In the genomic region with DNA sequence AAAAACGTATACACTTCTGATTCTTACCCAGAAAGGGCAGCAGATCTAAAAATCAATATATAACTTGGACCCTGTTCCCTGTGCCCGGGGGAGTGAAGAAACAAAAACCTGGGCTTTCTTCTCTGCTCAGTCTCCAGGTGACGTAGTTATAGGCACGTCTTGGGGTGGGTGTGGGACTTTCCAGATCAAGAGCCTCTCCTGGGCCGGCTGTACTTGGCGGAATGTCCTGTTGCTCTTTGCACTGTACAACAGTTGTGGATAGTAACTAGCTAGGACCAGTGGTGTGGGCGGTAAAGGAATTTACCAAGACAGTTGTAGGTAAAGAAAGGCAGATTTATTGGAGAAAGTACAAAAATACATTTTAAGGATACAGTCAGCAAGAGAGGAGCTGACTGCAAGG, we compare ENCODE assay signal across 24 cellular contexts. TPM values are rescaled to one million over a fixed set of nuclear protein-coding genes. Genes with fewer than 3 reads are reported as not detected.
DNase-seq lines count a peak whose midpoint lies in the region; ATAC-seq, FAIRE-seq and TF ChIP-seq lines count a peak whose summit lies in the region.
"Had no signal": no experiment of that assay in that cellular context is flagged by ENCODE, and none has a peak within 500 bp of the region (broad histone marks: within the 10 kb centered on the region; RNA-seq: fewer than 3 reads in every experiment).

No MANE protein-coding gene starts in this region.

- H3K36me3 ChIP-seq in bronchial epithelial cell (ENCODE audit: control insufficient read depth, insufficient read depth, low read length) (no peaks in the 10 kb centered on the region), mucosa of descending colon (ENCODE audit: low read depth) (no peaks in the 10 kb centered on the region)
- H3K36me3 ChIP-seq: SJSA1 had no signal

- H3K4me1 ChIP-seq in mucosa of descending colon (ENCODE audit: low read depth) = no peaks in the 10 kb centered on the region
- H3K4me1 ChIP-seq: A549, Caco-2, SJSA1 had no signal

- TF ChIP-seq CTCF in GM12865 (IDR thresholded peaks at IDR 0.05; ENCODE audit: insufficient read depth, low read depth, low read length, missing control alignments) = no peak
- no peak for TF ChIP-seq CTCF in bronchial epithelial cell (IDR thresholded peaks at IDR 0.05; ENCODE audit: insufficient read depth, low read length, severe bottlenecking)
- TF ChIP-seq CTCF in mucosa of descending colon (IDR thresholded peaks at IDR 0.05) = no peak

- peak; percentile 15 for DNase-seq in GM12865 (ENCODE audit: low read depth)
- DNase-seq in bronchial epithelial cell (ENCODE audit: low read depth) = peak; percentile 44
- no peak for DNase-seq in mucosa of descending colon
- DNase-seq in islet precursor cell = no peak
- DNase-seq in NCI-H2171 (lab: John Stamatoyannopoulos, UW) = no peak
- DNase-seq: activated CD4-positive, alpha-beta T cell treated with anti-CD3 and anti-CD28 coated beads, Interleukin-2, amount 10 ng/mL, durations not matched to agents 24 days and 14 days; activated naive CD4-positive, alpha-beta T cell treated with anti-CD3 and anti-CD28 coated beads, Interleukin-2, amount 50 U/mL, for 16 hours; activated T-cell treated with anti-CD3 and anti-CD28 coated beads, Interleukin-2, amount 50 U/mL, for 72 hours; aorta; DND-41; hippocampal formation; mesenchymal stem cell; naive B cell; NCI-H1105 treated with DMSO at 0.1 percent for 48 hours; NCI-H510A had no signal

- H3K4me3 ChIP-seq in GM12865 (ENCODE audit: low read depth, low read length) = no peak overlapping the region
- no peak overlapping the region for H3K4me3 ChIP-seq in bronchial epithelial cell (ENCODE audit: low read depth, low read length)
- H3K4me3 ChIP-seq in mucosa of descending colon = no peak overlapping the region
- H3K4me3 ChIP-seq: A549, SJSA1 had no signal

- H3K27me3 ChIP-seq in bronchial epithelial cell (ENCODE audit: control insufficient read depth, insufficient read depth, low read length) = no peaks in the 10 kb centered on the region
- H3K27me3 ChIP-seq: SJSA1 had no signal

- intact Hi-C loops in mucosa of descending colon (cut with DNase I, micrococcal nuclease) = no loop called here

- H3K9me3 ChIP-seq in mucosa of descending colon = no peaks in the 10 kb centered on the region
- H3K9me3 ChIP-seq: A549, Caco-2, SJSA1 had no signal

- ATAC-seq in GM21717 (IDR thresholded peaks at IDR 0.05; ENCODE audit: unreplicated experiment) (peak; percentile 77), mucosa of descending colon (peak; percentile 72), HG02623 (IDR thresholded peaks at IDR 0.05; ENCODE audit: unreplicated experiment) (no peak), HG03196 (IDR thresholded peaks at IDR 0.05; ENCODE audit: unreplicated experiment) (no peak)
- ATAC-seq: A549; activated T-cell treated with anti-CD3 and anti-CD28 coated beads, Interleukin-2, amount 50 U/mL, for 72 hours; sciatic nerve had no signal

- no peak for FAIRE-seq in bronchial epithelial cell (lab: Jason Lieb, UNC)
- FAIRE-seq: A549, RCC 7860, urothelium cell line had no signal

RNA-seq across cellular contexts. Expression of gene STEAP4, which starts 40.4 kb away (rescaled TPM):
- total RNA-seq in bronchial epithelial cell = 3.5 and 3.9 TPM in 2 replicates
- 10 to 100 TPM in 1 of 3 donors, 1 to 10 TPM in 2; 2.1 to 42.2 (median 9.1) TPM for total RNA-seq in mucosa of descending colon
- total RNA-seq: activated T-cell treated with anti-CD3 and anti-CD28 coated beads, Interleukin-2, amount 50 U/mL, for 72 hours; Caco-2; SJSA1 had no signal

Comparison
In these comparisons a context has a peak if more than half of its experiments do, and no peak if none do; other contexts are left out.
1. DNase-seq: peak in GM12865 (single experiment) and bronchial epithelial cell (single experiment); none in mucosa of descending colon (0 of 3), islet precursor cell (single experiment) and NCI-H2171 (single experiment).
2. ATAC-seq: peak in GM21717 (single experiment) and mucosa of descending colon (single experiment); none in HG02623 (single experiment) and HG03196 (single experiment).